1 cellular context compared by ENCODE assay signal in genomic region chr1:92957020-92957734, GRCh38.
TF ChIP-seq lines count a peak whose summit lies in the region.

No MANE protein-coding gene starts in this region.

TF ChIP-seq in K562, 482 proteins besides CTCF, POLR2A, EP300 and RAD21 (continued from another document and continues in another):
- TF ChIP-seq ZHX1 (conservative IDR thresholded peaks at IDR 0.05; ENCODE audit: low read length): no peak
- TF ChIP-seq ZBED1 (IDR thresholded peaks at IDR 0.05): no peak
- peak; percentile 36; the same call in 1 of the 2 replicates for TF ChIP-seq ZFX (CRISPR knock-in tag; IDR thresholded peaks at IDR 0.05)
- no peak for TF ChIP-seq ZNF77 (CRISPR knock-in tag; IDR thresholded peaks at IDR 0.05)
- TF ChIP-seq TEAD2 (tag; IDR thresholded peaks at IDR 0.05): no peak
- TF ChIP-seq CGGBP1 (CRISPR knock-in tag; IDR thresholded peaks at IDR 0.05): no peak
- no peak for TF ChIP-seq ZNF696 (CRISPR knock-in tag; conservative IDR thresholded peaks at IDR 0.05)
- TF ChIP-seq ERF (CRISPR knock-in tag; IDR thresholded peaks at IDR 0.05): no peak
- TF ChIP-seq CREB1 (IDR thresholded peaks at IDR 0.05): peak; percentile 41; the same call in 1 of the 2 replicates
- TF ChIP-seq CREB1 (CRISPR knock-in tag; IDR thresholded peaks at IDR 0.05): no peak
- TF ChIP-seq DLX4 (CRISPR knock-in tag; IDR thresholded peaks at IDR 0.05): no peak
- no peak for TF ChIP-seq NR2C1 (IDR thresholded peaks at IDR 0.05)
- peak; percentile 37; the same call in 1 of the 2 replicates for TF ChIP-seq NR2C1 (tag; IDR thresholded peaks at IDR 0.05)
- TF ChIP-seq RNF2 (IDR thresholded peaks at IDR 0.05): peak; percentile 65; the same call in 1 of the 2 replicates
- peak; percentile 77 for TF ChIP-seq ZEB2 (IDR thresholded peaks at IDR 0.05)
- peak; percentile 87 for TF ChIP-seq GATAD2B (IDR thresholded peaks at IDR 0.05; ENCODE audit: borderline replicate concordance)
- no peak for TF ChIP-seq ZNF3 (CRISPR knock-in tag; IDR thresholded peaks at IDR 0.05)
- peak; percentile 69; the same call in 1 of the 2 replicates for TF ChIP-seq SMAD4 (CRISPR knock-in tag; conservative IDR thresholded peaks at IDR 0.05)
- TF ChIP-seq NUFIP1 (IDR thresholded peaks at IDR 0.05; ENCODE audit: partially characterized antibody): peak; percentile 34
- no peak for TF ChIP-seq ZNF551 (CRISPR knock-in tag; IDR thresholded peaks at IDR 0.05)
- TF ChIP-seq TFE3 (CRISPR knock-in tag; IDR thresholded peaks at IDR 0.05): no peak
- TF ChIP-seq TCF7 (IDR thresholded peaks at IDR 0.05; ENCODE audit: borderline replicate concordance): no peak
- no peak for TF ChIP-seq ZNF280B (CRISPR knock-in tag; IDR thresholded peaks at IDR 0.05)
- no peak for TF ChIP-seq ZNF398 (CRISPR knock-in tag; IDR thresholded peaks at IDR 0.05)
- no peak for TF ChIP-seq TSHZ1 (CRISPR knock-in tag; IDR thresholded peaks at IDR 0.05)
- no peak for TF ChIP-seq ZNF740 (CRISPR knock-in tag; IDR thresholded peaks at IDR 0.05)
- no peak for TF ChIP-seq ZNF740 (tag; IDR thresholded peaks at IDR 0.05)
- TF ChIP-seq PPARD (CRISPR knock-in tag; IDR thresholded peaks at IDR 0.05): no peak
- TF ChIP-seq STAT5B (CRISPR knock-in tag; IDR thresholded peaks at IDR 0.05): no peak
- TF ChIP-seq CREM (IDR thresholded peaks at IDR 0.05; ENCODE audit: low read depth): peak; percentile 61; the same call in 1 of the 2 replicates
- TF ChIP-seq NRF1 (conservative IDR thresholded peaks at IDR 0.05 in 1 of 2, IDR thresholded peaks at IDR 0.05 in 1 of 2): no peak
- TF ChIP-seq MED1 (CRISPR knock-in tag; IDR thresholded peaks at IDR 0.05; ENCODE audit: borderline replicate concordance): no peak
- no peak for TF ChIP-seq NELFE (IDR thresholded peaks at IDR 0.05; ENCODE audit: insufficient read depth, insufficient read length)
- no peak for TF ChIP-seq TFAP4 (CRISPR knock-in tag; IDR thresholded peaks at IDR 0.05; ENCODE audit: borderline replicate concordance)
- peak; percentile 96 for TF ChIP-seq TEAD4 (IDR thresholded peaks at IDR 0.05; ENCODE audit: low read length)
- no peak for TF ChIP-seq TEAD4 (CRISPR knock-in tag; IDR thresholded peaks at IDR 0.05; ENCODE audit: borderline replicate concordance)
- TF ChIP-seq TCF3 (CRISPR knock-in tag; IDR thresholded peaks at IDR 0.05): peak; percentile 98
- peak in 1 of 2 experiments; percentile 57 for TF ChIP-seq NCOA2 (IDR thresholded peaks at IDR 0.05; ENCODE audit: partially characterized antibody in 2 of 2)
- TF ChIP-seq NCOA6 (IDR thresholded peaks at IDR 0.05): 0 out of 2 replicates have a peak, but pooled peaks have one; percentile 27
- 0 out of 2 replicates have a peak, but pooled peaks have one; percentile 56 for TF ChIP-seq LCOR (CRISPR knock-in tag; IDR thresholded peaks at IDR 0.05)
- TF ChIP-seq RBM15 (IDR thresholded peaks at IDR 0.05; ENCODE audit: insufficient read depth, low read length): no peak
- peak; percentile 31; the same call in 1 of the 2 replicates for TF ChIP-seq TOE1 (IDR thresholded peaks at IDR 0.05; ENCODE audit: borderline replicate concordance)
- TF ChIP-seq TOE1 (CRISPR knock-in tag; IDR thresholded peaks at IDR 0.05; ENCODE audit: borderline replicate concordance, low read depth): no peak
- no peak for TF ChIP-seq ZFP1 (CRISPR knock-in tag; IDR thresholded peaks at IDR 0.05)
- TF ChIP-seq BHLHE40 (IDR thresholded peaks at IDR 0.05; ENCODE audit: low read length): peak; percentile 91
- no peak for TF ChIP-seq PBX2 (CRISPR knock-in tag; IDR thresholded peaks at IDR 0.05; ENCODE audit: low read depth)
- TF ChIP-seq PBX2 (tag; conservative IDR thresholded peaks at IDR 0.05; ENCODE audit: low read depth): peak; percentile 48
- no peak for TF ChIP-seq NR4A1 (CRISPR knock-in tag; IDR thresholded peaks at IDR 0.05)
- TF ChIP-seq NR4A1 (tag; IDR thresholded peaks at IDR 0.05): 0 out of 2 replicates have a peak, but pooled peaks have one; percentile 53
